Comparison of ENCODE assay signal across 19 cellular contexts in the genomic region with DNA sequence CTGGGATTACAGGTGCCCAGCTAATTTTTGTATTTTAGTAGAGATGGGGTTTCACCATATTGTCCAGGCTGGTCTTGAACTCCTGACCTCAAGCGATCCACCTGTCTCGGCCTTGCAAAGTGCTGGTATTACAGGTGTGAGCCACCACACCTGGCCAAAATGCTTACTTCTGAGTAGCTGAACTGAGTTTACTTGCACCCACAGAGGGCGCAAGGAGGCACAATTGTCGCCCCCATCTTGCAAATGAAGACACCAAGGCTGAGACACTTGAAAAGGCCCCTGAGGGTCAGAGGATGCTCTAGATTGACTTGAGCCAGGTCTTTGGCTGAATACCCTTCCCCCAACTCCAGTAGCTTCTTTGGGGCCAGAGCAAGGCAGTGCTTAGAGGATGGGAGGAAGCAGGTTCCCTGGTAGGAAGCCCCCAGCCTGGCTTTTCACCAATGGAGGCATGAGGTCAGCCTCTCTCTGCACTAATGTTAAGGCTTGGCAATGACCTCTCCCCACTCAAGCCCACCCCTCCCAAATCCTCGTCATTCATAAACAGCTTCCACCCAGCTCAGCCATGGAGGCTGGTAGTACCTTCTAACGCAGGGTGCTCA. TPM values are rescaled to one million over a fixed set of nuclear protein-coding genes. Genes with fewer than 3 reads are reported as not detected.
DNase-seq lines count a peak whose midpoint lies in the region; ATAC-seq, FAIRE-seq and TF ChIP-seq lines count a peak whose summit lies in the region.
"Had no signal": no experiment of that assay in that cellular context is flagged by ENCODE, and none has a peak within 500 bp of the region (broad histone marks: within the 10 kb centered on the region; RNA-seq: fewer than 3 reads in every experiment).

No MANE protein-coding gene starts in this region.

- H3K4me2 ChIP-seq in HepG2 (ENCODE audit: low read depth, low read length) = no peak overlapping the region

- H3K4me1 ChIP-seq in HepG2 (ENCODE audit: insufficient read depth, low read length) = peaks cover 7% of the 10 kb centered on the region

- CTCF ChIA-PET in HepG2 (lab: Yijun Ruan, JAX; ENCODE audit: low intra/inter-chr PET ratio, low total read pairs) = no interaction called here

- TF ChIP-seq EP300 in HepG2 (IDR thresholded peaks at IDR 0.05; ENCODE audit: low read depth in 2 of 2, low read length in 2 of 2) = no peak
- TF ChIP-seq EP300 in HepG2 (CRISPR knock-in tag; IDR thresholded peaks at IDR 0.05; ENCODE audit: borderline replicate concordance) = no peak

- no peaks in the 10 kb centered on the region for H3K79me2 ChIP-seq in HepG2 (ENCODE audit: insufficient read depth, low read length)

- no peak for TF ChIP-seq RAD21 in HepG2 (CRISPR knock-in tag; IDR thresholded peaks at IDR 0.05)

- no TSS peak for BruUV-seq in HepG2 (replicated peaks; lab: Mats Ljungman, UMichigan)

- no peak for TF ChIP-seq CTCF in HepG2 (CRISPR knock-in tag; IDR thresholded peaks at IDR 0.05)

- 29% methylated on average over 6 of the region's 6 CpGs for WGBS in HepG2 (ENCODE audit: low lambda C conversion rate)

- H3K36me3 ChIP-seq in HepG2 (replicated peaks in 1 of 2; ENCODE audit: control insufficient read depth in 1 of 2, insufficient read depth in 2 of 2, low read length in 2 of 2) = no peaks in the 10 kb centered on the region
- H3K36me3 ChIP-seq: BLaER1 treated with 17β-estradiol and CSF1 and Interleukin-3, amounts not matched to agents 10 nM and 100 nM had no signal

- peaks cover 0 to 4% of the 10 kb centered on the region in 2 donors for H3K4me1 Mint-ChIP-seq in immature natural killer cell

- no peak overlapping the region for H2AFZ ChIP-seq in HepG2 (ENCODE audit: low read length)

- H3K27me3 ChIP-seq in HepG2 (ENCODE audit: control insufficient read depth in 1 of 2, insufficient read depth in 2 of 2, low read length in 2 of 2) = peaks cover 12 to 57% of the 10 kb centered on the region in 2 experiments

- H3K9ac ChIP-seq in HepG2 (ENCODE audit: insufficient read depth, low read depth, low read length) = no peak overlapping the region
- H3K9ac ChIP-seq: BLaER1 treated with 17β-estradiol and CSF1 and Interleukin-3, amounts not matched to agents 10 nM and 100 nM had no signal

- intact Hi-C loops in HepG2 (cut with micrococcal nuclease; ENCODE audit: unreplicated experiment) = loop anchor here (5.0 to 10.0 kb wide), 2 partner anchors 230 to 272 kb away; a partner anchor contains a TSS

- TF ChIP-seq POLR2A in HepG2 (IDR thresholded peaks at IDR 0.05; ENCODE audit: insufficient read depth in 1 of 2, low read depth in 2 of 2, low read length in 2 of 2) = no peak

- no peaks in the 10 kb centered on the region for H3K9me3 Mint-ChIP-seq in immature natural killer cell
- H3K9me3 Mint-ChIP-seq: CD4-positive, alpha-beta T cell had no signal

- FAIRE-seq in HepG2 (lab: Jason Lieb, UNC) = no peak
- FAIRE-seq: GM12892, GM19239, H54 had no signal

- H3K4me3 Mint-ChIP-seq in immature natural killer cell = no peak overlapping the region
- H3K4me3 Mint-ChIP-seq: CD4-positive, alpha-beta T cell had no signal

- peaks cover 2 to 8% (median 6%) of the 10 kb centered on the region in 3 donors for H3K27me3 Mint-ChIP-seq in immature natural killer cell (ENCODE audit: low read depth in 3 of 3)

- no peak overlapping the region for H3K27ac ChIP-seq in HepG2 (ENCODE audit: extremely low read length, insufficient read depth, low read length)
- H3K27ac ChIP-seq: 22Rv1; BLaER1 treated with 17β-estradiol and CSF1 and Interleukin-3, amounts not matched to agents 10 nM and 100 nM had no signal

- POLR2A ChIA-PET in HepG2 (lab: Yijun Ruan, JAX) = no interaction called here

- H3K4me3 ChIP-seq in HepG2 (replicated peaks in 1 of 3; ENCODE audit: insufficient read depth in 1 of 3, low read depth in 2 of 3, low read length in 3 of 3) = no peak overlapping the region
- H3K4me3 ChIP-seq: BLaER1 treated with 17β-estradiol and CSF1 and Interleukin-3, amounts not matched to agents 10 nM and 100 nM had no signal

- peaks cover 8% of the 10 kb centered on the region; the same call in 1 of the 2 replicates for H4K20me1 ChIP-seq in HepG2 (ENCODE audit: insufficient read depth, low read length)

- H3K9me3 ChIP-seq in HepG2 (ENCODE audit: low read length) = no peaks in the 10 kb centered on the region
- H3K9me3 ChIP-seq: BLaER1 treated with 17β-estradiol and CSF1 and Interleukin-3, amounts not matched to agents 10 nM and 100 nM had no signal

- no peaks in the 10 kb centered on the region for H3K36me3 Mint-ChIP-seq in immature natural killer cell

- ATAC-seq in HepG2 = no peak

- DNase-seq in activated effector memory CD4-positive, alpha-beta T cell treated with anti-CD3 and anti-CD28 coated beads, Interleukin-2, amount 50 U/mL, for 16 hours = peak; percentile 52
- DNase-seq in activated effector memory CD4-positive, alpha-beta T cell treated with Interleukin-2 at 50 U/mL for 16 hours = no peak
- DNase-seq in RPMI8226 (peak; percentile 9), immature natural killer cell (no peak), NCI-H446 treated with DMSO at 0.1 percent for 48 hours (lab: John Stamatoyannopoulos, UW) (no peak), A172 (ENCODE audit: low spot score) (no peak), HepG2 (ENCODE audit: low spot score) (no peak), ACHN (no peak)
- DNase-seq: CD4-positive, alpha-beta T cell; DMS153; DND-41; GDM1; IMR-90; KBM-7 had no signal

- in situ Hi-C loops in HepG2 (cut with HindIII; ENCODE audit: extremely low pct_ligation_motif_present, low pct_unique_long_range_greater_than_20kb) (no loop called here), ACHN (cut with HindIII; ENCODE audit: low pct_ligation_motif_present, low pct_unique_long_range_greater_than_20kb, low sequenced_read_pairs) (no loop called here)

- peak overlapping the region in 4 of 6 donors; percentile 23 to 55 (median 30) for H3K27ac Mint-ChIP-seq in immature natural killer cell
- H3K27ac Mint-ChIP-seq: CD4-positive, alpha-beta T cell had no signal

TF ChIP-seq in HepG2, 621 proteins besides CTCF, POLR2A, EP300 and RAD21:
- no peak for TF ChIP-seq ZFY (CRISPR knock-in tag; IDR thresholded peaks at IDR 0.05)
TF ChIP-seq in HepG2: peak in this region for 0.

RNA-seq across cellular contexts. Expression of a gene that starts 14.5 kb away (rescaled TPM):
- polyA plus RNA-seq in immature natural killer cell (not detected), HepG2 (2011; rRNA removed) (0.01 and 0.03 TPM in 2 replicates)
- total RNA-seq in A172 (2014; rRNA removed; shearing (Covaris generic)) = 4.1 and 6.4 TPM in 2 replicates
- total RNA-seq in HepG2 (2016; rRNA removed; fragmentation: Illumina TruSeq; extraction: Trizol) = 0.24 TPM in 1 of 2 replicates, not detected in the other
- total RNA-seq in HepG2 (2016; cell fraction: cytosol; rRNA removed; fragmentation: Illumina TruSeq; extraction: Trizol; ENCODE audit: low read depth) = not detected in 2 replicates
- 0.13 and 0.32 TPM in 2 replicates for total RNA-seq in HepG2 (2016; cell fraction: insoluble cytoplasmic fraction; rRNA removed; fragmentation: Illumina TruSeq; extraction: Trizol)
- not detected in 2 replicates for total RNA-seq in HepG2 (2016; cell fraction: membrane; rRNA removed; fragmentation: Illumina TruSeq; extraction: Trizol)
- total RNA-seq in HepG2 (2016; cell fraction: nucleus; rRNA removed; fragmentation: Illumina TruSeq; extraction: Trizol) = not detected in 2 replicates
- polyA plus RNA-seq in HepG2 (2011; cell fraction: cytosol; rRNA removed) = 0.01 TPM in 1 of 2 replicates, not detected in the other
- polyA plus RNA-seq in HepG2 (2011; cell fraction: nucleus; rRNA removed) = 0.19 and 0.21 TPM in 2 replicates
- 0.19 TPM in 1 of 2 replicates, not detected in the other for polyA plus RNA-seq in HepG2 (2012)
- not detected in 2 replicates for polyA plus RNA-seq in HepG2 (2016; cell fraction: cytosol; fragmentation: Illumina TruSeq; extraction: Trizol; ENCODE audit: low read depth)
- polyA plus RNA-seq in HepG2 (2016; cell fraction: insoluble cytoplasmic fraction; fragmentation: Illumina TruSeq; extraction: Trizol; ENCODE audit: low read depth) = not detected in 2 replicates
- not detected in 2 replicates for polyA plus RNA-seq in HepG2 (2016; cell fraction: membrane; fragmentation: Illumina TruSeq; extraction: Trizol; ENCODE audit: low read depth)
- not detected in 2 replicates for polyA plus RNA-seq in HepG2 (2016; cell fraction: nucleus; fragmentation: Illumina TruSeq; extraction: Trizol; ENCODE audit: insufficient read depth, low read depth)
- polyA minus RNA-seq in HepG2 (2011; rRNA and poly(A)+ RNA removed; ENCODE audit: low replicate concordance) = 0.04 and 0.14 TPM in 2 replicates
- polyA minus RNA-seq in HepG2 (2011; cell fraction: cytosol; rRNA and poly(A)+ RNA removed) = not detected in 2 replicates
- 0.37 TPM in 1 of 2 replicates, not detected in the other for polyA minus RNA-seq in HepG2 (2011; cell fraction: nucleus; rRNA and poly(A)+ RNA removed)
- total RNA-seq: CD4-positive, alpha-beta T cell had no signal
- polyA plus RNA-seq: IMR-90 had no signal

RNA-seq across cellular contexts. Expression of a gene that starts 34.1 kb away (rescaled TPM):
- polyA plus RNA-seq in immature natural killer cell (not detected), HepG2 (2011; rRNA removed) (96.1 and 133 TPM in 2 replicates)
- total RNA-seq in A172 (2014; rRNA removed; shearing (Covaris generic)) = 0.07 TPM in 1 of 2 replicates, not detected in the other
- total RNA-seq in HepG2 (2016; rRNA removed; fragmentation: Illumina TruSeq; extraction: Trizol) = 30.5 and 41.9 TPM in 2 replicates
- total RNA-seq in HepG2 (2016; cell fraction: cytosol; rRNA removed; fragmentation: Illumina TruSeq; extraction: Trizol; ENCODE audit: low read depth) = 13.0 and 14.7 TPM in 2 replicates
- total RNA-seq in HepG2 (2016; cell fraction: insoluble cytoplasmic fraction; rRNA removed; fragmentation: Illumina TruSeq; extraction: Trizol) = 26.6 and 43.3 TPM in 2 replicates
- 16.6 and 19.6 TPM in 2 replicates for total RNA-seq in HepG2 (2016; cell fraction: membrane; rRNA removed; fragmentation: Illumina TruSeq; extraction: Trizol)
- 38.2 and 44.0 TPM in 2 replicates for total RNA-seq in HepG2 (2016; cell fraction: nucleus; rRNA removed; fragmentation: Illumina TruSeq; extraction: Trizol)
- 35.6 and 52.0 TPM in 2 replicates for polyA plus RNA-seq in HepG2 (2011; cell fraction: cytosol; rRNA removed)
- 938 and 1,041 TPM in 2 replicates for polyA plus RNA-seq in HepG2 (2011; cell fraction: nucleus; rRNA removed)
- polyA plus RNA-seq in HepG2 (2012) = 57.7 and 74.1 TPM in 2 replicates
- 16.7 and 17.4 TPM in 2 replicates for polyA plus RNA-seq in HepG2 (2016; cell fraction: cytosol; fragmentation: Illumina TruSeq; extraction: Trizol; ENCODE audit: low read depth)
- 26.4 and 36.5 TPM in 2 replicates for polyA plus RNA-seq in HepG2 (2016; cell fraction: insoluble cytoplasmic fraction; fragmentation: Illumina TruSeq; extraction: Trizol; ENCODE audit: low read depth)
- 15.2 and 17.5 TPM in 2 replicates for polyA plus RNA-seq in HepG2 (2016; cell fraction: membrane; fragmentation: Illumina TruSeq; extraction: Trizol; ENCODE audit: low read depth)
- polyA plus RNA-seq in HepG2 (2016; cell fraction: nucleus; fragmentation: Illumina TruSeq; extraction: Trizol; ENCODE audit: insufficient read depth, low read depth) = 101 and 109 TPM in 2 replicates
- 67.0 TPM in 1 of 2 replicates, not detected in the other for polyA minus RNA-seq in HepG2 (2011; rRNA and poly(A)+ RNA removed; ENCODE audit: low replicate concordance)
- 22.8 and 31.0 TPM in 2 replicates for polyA minus RNA-seq in HepG2 (2011; cell fraction: cytosol; rRNA and poly(A)+ RNA removed)
- polyA minus RNA-seq in HepG2 (2011; cell fraction: nucleus; rRNA and poly(A)+ RNA removed) = 64.6 and 66.1 TPM in 2 replicates
- total RNA-seq: CD4-positive, alpha-beta T cell; IMR-90 had no signal
- polyA plus RNA-seq: IMR-90 had no signal

Comparison
In these comparisons a context has a peak if more than half of its experiments do, and no peak if none do; other contexts are left out.
1. DNase-seq: peak in activated effector memory CD4-positive, alpha-beta T cell treated with anti-CD3 and anti-CD28 coated beads, Interleukin-2, amount 50 U/mL, for 16 hours (single experiment) and RPMI8226 (single experiment); none in activated effector memory CD4-positive, alpha-beta T cell treated with Interleukin-2 at 50 U/mL for 16 hours (single experiment), immature natural killer cell (0 of 3), NCI-H446 treated with DMSO at 0.1 percent for 48 hours (single experiment), A172 (single experiment), HepG2 (single experiment) and ACHN (single experiment).
2. RNA of a gene that starts 34.1 kb away (total RNA-seq): 13.0 to 44.0 TPM in HepG2; 0.07 TPM in A172; every median in the first group is over 10 times any median in the second.